Comparison of ENCODE assay signal across 13 cellular contexts in genomic region chr17:75664099-75664549, GRCh38. TPM values are rescaled to one million over a fixed set of nuclear protein-coding genes. Genes with fewer than 3 reads are reported as not detected.
DNase-seq lines count a peak whose midpoint lies in the region; ATAC-seq, FAIRE-seq and TF ChIP-seq lines count a peak whose summit lies in the region.
"Had no signal": no experiment of that assay in that cellular context is flagged by ENCODE, and none has a peak within 500 bp of the region (broad histone marks: within the 10 kb centered on the region; RNA-seq: fewer than 3 reads in every experiment).

No MANE protein-coding gene starts in this region.

- intact Hi-C loops in GM12878 (cut with micrococcal nuclease; ENCODE audit: unreplicated experiment) = no loop called here

- TF ChIP-seq POLR2A in GM12878 (IDR thresholded peaks at IDR 0.05; ENCODE audit: low read depth, low read length) = no peak

- H2AFZ ChIP-seq in GM12878 (ENCODE audit: control insufficient read depth, low read depth, low read length) = no peak overlapping the region

- peak; percentile 76 for FAIRE-seq in GM12878 (lab: Jason Lieb, UNC)

- in situ Hi-C loops in GM12878 (cut with MboI) = no loop called here

- DNase-seq in GM12878 (ENCODE audit: low read depth, low spot score) = peak; percentile 94
- DNase-seq in NCI-H1092 (lab: John Stamatoyannopoulos, UW) = no peak
- DNase-seq in DMS79 (lab: John Stamatoyannopoulos, UW) = no peak
- DNase-seq in NCI-H1930 (lab: John Stamatoyannopoulos, UW) = no peak
- no peak for DNase-seq in HuH-7.5 (ENCODE audit: low spot score)
- DNase-seq: activated CD4-positive, alpha-beta T cell treated with anti-CD3 and anti-CD28 coated beads, Interleukin-2, amount 50 U/mL, for 48 hours; amygdala had no signal

- no peaks in the 10 kb centered on the region for H3K9me3 ChIP-seq in GM12878 (replicated peaks; ENCODE audit: control insufficient read depth, insufficient read depth, low read length)

- 0 out of 4 replicates have a peak, but pooled peaks have one; percentile 11 to 32 for TF ChIP-seq EP300 in GM12878 (IDR thresholded peaks at IDR 0.05; ENCODE audit: borderline replicate concordance in 1 of 2, control insufficient read depth in 1 of 2, low read depth in 2 of 2, low read length in 2 of 2)

- WGBS in GM12878 (ENCODE audit: insufficient coverage, insufficient replicate concordance, low lambda C conversion rate, missing lambda C conversion rate) = 4% methylated on average over 3 of the region's 3 CpGs

- BruUV-seq in GM12878 (replicated peaks; lab: Mats Ljungman, UMichigan) = no TSS peak

- peaks cover 3 to 16% of the 10 kb centered on the region in 2 experiments for H3K36me3 ChIP-seq in GM12878 (ENCODE audit: control insufficient read depth in 2 of 2, insufficient read depth in 2 of 2, low read length in 1 of 2)

- H3K27ac ChIP-seq in GM12878 (ENCODE audit: control insufficient read depth, insufficient read depth) = peak overlapping the region; percentile 78
- H3K27ac ChIP-seq: epithelial cell of prostate, RWPE1 had no signal

- POLR2A ChIA-PET in GM12878 (lab: Charles Lee) = interaction anchor here (0.7 to 1.0 kb wide), 6 partner anchors 10 to 333 kb away, joined by 3 to 9 read pairs (median 4); partner anchors contain the start of gene UNC13D

- RAD21 ChIA-PET in GM12878 (lab: Charles Lee; ENCODE audit: unreplicated experiment) = interaction anchor here (1.0 to 1.2 kb wide), 3 partner anchors 19 to 32 kb away, joined by 3 to 6 read pairs (median 4); partner anchors contain the start of gene SMIM5

- peak overlapping the region; percentile 73 for H3K4me2 ChIP-seq in GM12878 (ENCODE audit: control insufficient read depth, insufficient read depth)

- SMC1A ChIA-PET in GM12878 (lab: Charles Lee; ENCODE audit: uncharacterized antibody, unreplicated experiment) = interaction anchor here (0.6 to 1.0 kb wide), 2 partner anchors 10 to 17 kb away, joined by 3 to 4 read pairs; no protein-coding TSS in a partner anchor

- H3K27me3 ChIP-seq in GM12878 (replicated peaks in 1 of 2; ENCODE audit: control insufficient read depth in 2 of 2, insufficient read depth in 2 of 2, low read length in 1 of 2) = no peaks in the 10 kb centered on the region

- no peak overlapping the region for H3K9ac ChIP-seq in GM12878 (ENCODE audit: control insufficient read depth, insufficient read depth, low read length)

- H4K20me1 ChIP-seq in GM12878 (ENCODE audit: control insufficient read depth, insufficient read depth) = no peaks in the 10 kb centered on the region

- CTCF ChIA-PET in GM12878 (lab: Yijun Ruan, JAX) = interaction anchor here (1.0 to 6.0 kb wide), 7 partner anchors 11 to 90 kb away, joined by 3 to 30 read pairs (median 3); partner anchors contain the start of gene SMIM5

- H3K79me2 ChIP-seq in GM12878 (ENCODE audit: control insufficient read depth, insufficient read depth, low read length) = peaks cover 34% of the 10 kb centered on the region

- peak; percentile 75 for ATAC-seq in GM18517 (IDR thresholded peaks at IDR 0.05; ENCODE audit: unreplicated experiment)
- ATAC-seq in GM21526 (IDR thresholded peaks at IDR 0.05; ENCODE audit: low FRiP score, unreplicated experiment) = peak; percentile 65
- ATAC-seq in HG03108 (IDR thresholded peaks at IDR 0.05; ENCODE audit: unreplicated experiment) = peak; percentile 64
- peak; percentile 89 for ATAC-seq in GM12878

- TF ChIP-seq RAD21 in GM12878 (IDR thresholded peaks at IDR 0.05; ENCODE audit: insufficient read depth, low read depth, low read length) = no peak

- TF ChIP-seq CTCF in GM12878 (IDR thresholded peaks at IDR 0.05 in 2 of 3, conservative IDR thresholded peaks at IDR 0.05 in 1 of 3; ENCODE audit: control insufficient read depth in 2 of 3, extremely low read depth in 1 of 3, insufficient read depth in 1 of 3, low read depth in 3 of 3, low read length in 3 of 3) = no peak

- H3K4me3 ChIP-seq in GM12878 = 0 out of 2 replicates have a peak overlapping the region, but pooled peaks have one; percentile 0

- peaks cover 23% of the 10 kb centered on the region for H3K4me1 ChIP-seq in GM12878 (ENCODE audit: control insufficient read depth, insufficient read depth, low read length)

TF ChIP-seq in GM12878, 131 proteins besides CTCF, POLR2A, EP300 and RAD21 (continues in another document):
- TF ChIP-seq CREB1 (IDR thresholded peaks at IDR 0.05; ENCODE audit: low read depth) = peak; percentile 29; the same call in 1 of the 2 replicates
- 0 out of 2 replicates have a peak, but pooled peaks have one; percentile 38 for TF ChIP-seq FOXK2 (IDR thresholded peaks at IDR 0.05)

RNA-seq across cellular contexts. Expression of gene RECQL5, which starts 2.8 kb away (rescaled TPM):
- total RNA-seq in GM12878 (2013; cell fraction: nucleolus; rRNA removed) = 112 and 142 TPM in 2 replicates
- total RNA-seq in GM12878 (2014; rRNA removed) = 22.3 and 26.8 TPM in 2 replicates
- total RNA-seq in GM12878 (2014; rRNA removed; fragmentation: Illumina TruSeq; extraction: Trizol) = 13.9 and 15.3 TPM in 2 replicates
- total RNA-seq in GM12878 (2021) = 30.0 and 32.1 TPM in 2 replicates
- 13.1 TPM for polyA plus RNA-seq in GM12878 (2011; ENCODE audit: low read depth)
- 10.5 and 15.2 TPM in 2 replicates for polyA plus RNA-seq in GM12878 (2011; rRNA removed)
- 15.7 and 17.6 TPM in 2 replicates for polyA plus RNA-seq in GM12878 (2011; cell fraction: cytosol; rRNA removed)
- 194 and 196 TPM in 2 replicates for polyA plus RNA-seq in GM12878 (2011; cell fraction: nucleus; rRNA removed)
- polyA plus RNA-seq in GM12878 (2012) = 28.1 and 34.0 TPM in 2 replicates
- 11.2 and 18.0 TPM in 2 replicates for polyA plus RNA-seq in GM12878 (2014; fragmentation: Illumina TruSeq; extraction: Trizol)
- polyA plus RNA-seq in GM12878 (2014; fragmentation: Nextera tagmentation; extraction: Ambion mirVana) = 1 to 10 TPM; 3.6 to 6.4 TPM
- polyA plus RNA-seq in GM12878 (2014; rRNA removed) = 26.6 and 30.6 TPM in 2 replicates
- polyA plus RNA-seq in GM12878 (2016; fragmentation: Nextera tagmentation; extraction: Ambion mirVana) = 10 to 100 TPM; 26.9 to 27.3 TPM
- polyA minus RNA-seq in GM12878 (2011; rRNA and poly(A)+ RNA removed) = 18.1 and 28.2 TPM in 2 replicates
- 8.1 and 13.6 TPM in 2 replicates for polyA minus RNA-seq in GM12878 (2011; cell fraction: cytosol; rRNA and poly(A)+ RNA removed)
- polyA minus RNA-seq in GM12878 (2011; cell fraction: nucleus; rRNA and poly(A)+ RNA removed) = 29.1 and 47.5 TPM in 2 replicates

RNA-seq across cellular contexts. Expression of gene SAP30BP, which starts 3.0 kb away (rescaled TPM):
- 99.0 and 115 TPM in 2 replicates for total RNA-seq in GM12878 (2013; cell fraction: nucleolus; rRNA removed)
- total RNA-seq in GM12878 (2014; rRNA removed) (57.9 and 61.9 TPM in 2 replicates), GM12878 (2014; rRNA removed; fragmentation: Illumina TruSeq; extraction: Trizol) (67.7 and 71.2 TPM in 2 replicates), GM12878 (2021) (76.8 and 89.3 TPM in 2 replicates)
- 40.6 TPM for polyA plus RNA-seq in GM12878 (2011; ENCODE audit: low read depth)
- polyA plus RNA-seq in GM12878 (2011; rRNA removed) (73.7 and 77.4 TPM in 2 replicates), GM12878 (2014; fragmentation: Illumina TruSeq; extraction: Trizol) (97.8 and 100 TPM in 2 replicates), GM12878 (2014; fragmentation: Nextera tagmentation; extraction: Ambion mirVana) (100 to 1,000 TPM; 149 to 166 TPM), GM12878 (2014; rRNA removed) (87.7 and 91.2 TPM in 2 replicates), GM12878 (2016; fragmentation: Nextera tagmentation; extraction: Ambion mirVana) (100 to 1,000 TPM; 107 to 116 TPM)
- polyA plus RNA-seq in GM12878 (2011; cell fraction: cytosol; rRNA removed) = 90.9 and 110 TPM in 2 replicates
- polyA plus RNA-seq in GM12878 (2011; cell fraction: nucleus; rRNA removed) = 309 and 339 TPM in 2 replicates
- polyA plus RNA-seq in GM12878 (2012) = 64.2 and 66.5 TPM in 2 replicates
- 50.5 and 57.8 TPM in 2 replicates for polyA minus RNA-seq in GM12878 (2011; rRNA and poly(A)+ RNA removed)
- 19.1 and 32.4 TPM in 2 replicates for polyA minus RNA-seq in GM12878 (2011; cell fraction: cytosol; rRNA and poly(A)+ RNA removed)
- polyA minus RNA-seq in GM12878 (2011; cell fraction: nucleus; rRNA and poly(A)+ RNA removed) = 33.9 and 65.3 TPM in 2 replicates

RNA-seq across cellular contexts. Expression of gene SMIM5, which starts 30.9 kb away (rescaled TPM):
- total RNA-seq in GM12878 (2013; cell fraction: nucleolus; rRNA removed) = 0.38 and 0.61 TPM in 2 replicates
- total RNA-seq in GM12878 (2014; rRNA removed) (not detected in 2 replicates), GM12878 (2014; rRNA removed; fragmentation: Illumina TruSeq; extraction: Trizol) (not detected in 2 replicates), GM12878 (2021) (not detected in 2 replicates)
- 0.07 TPM for polyA plus RNA-seq in GM12878 (2011; ENCODE audit: low read depth)
- polyA plus RNA-seq in GM12878 (2011; rRNA removed) (not detected in 2 replicates), GM12878 (2014; fragmentation: Illumina TruSeq; extraction: Trizol) (not detected in 2 replicates), GM12878 (2014; fragmentation: Nextera tagmentation; extraction: Ambion mirVana) (not detected), GM12878 (2014; rRNA removed) (0.04 TPM in 1 of 2 replicates, not detected in the other), GM12878 (2016; fragmentation: Nextera tagmentation; extraction: Ambion mirVana) (under 1 TPM; 0.08 to 0.11 TPM)
- not detected in 2 replicates for polyA plus RNA-seq in GM12878 (2011; cell fraction: cytosol; rRNA removed)
- 0.20 TPM in 1 of 2 replicates, not detected in the other for polyA plus RNA-seq in GM12878 (2011; cell fraction: nucleus; rRNA removed)
- polyA plus RNA-seq in GM12878 (2012) = 0.20 and 0.39 TPM in 2 replicates
- not detected in 2 replicates for polyA minus RNA-seq in GM12878 (2011; rRNA and poly(A)+ RNA removed)
- polyA minus RNA-seq in GM12878 (2011; cell fraction: cytosol; rRNA and poly(A)+ RNA removed) = not detected in 2 replicates
- polyA minus RNA-seq in GM12878 (2011; cell fraction: nucleus; rRNA and poly(A)+ RNA removed) = not detected in 2 replicates
- total RNA-seq: M059J had no signal

RNA-seq across cellular contexts. Expression of gene ITGB4, which starts 57.1 kb away (rescaled TPM):
- 0.46 and 0.61 TPM in 2 replicates for total RNA-seq in GM12878 (2013; cell fraction: nucleolus; rRNA removed)
- total RNA-seq in GM12878 (2014; rRNA removed) (0.05 and 0.06 TPM in 2 replicates), GM12878 (2014; rRNA removed; fragmentation: Illumina TruSeq; extraction: Trizol) (0.18 and 0.28 TPM in 2 replicates), GM12878 (2021) (1.6 and 1.9 TPM in 2 replicates)
- polyA plus RNA-seq in GM12878 (2011; ENCODE audit: low read depth) = 0.33 TPM
- polyA plus RNA-seq in GM12878 (2011; rRNA removed) (0.20 and 0.39 TPM in 2 replicates), GM12878 (2014; fragmentation: Illumina TruSeq; extraction: Trizol) (0.10 TPM in 1 of 2 replicates, not detected in the other), GM12878 (2014; fragmentation: Nextera tagmentation; extraction: Ambion mirVana) (not detected), GM12878 (2014; rRNA removed) (0.35 and 0.44 TPM in 2 replicates), GM12878 (2016; fragmentation: Nextera tagmentation; extraction: Ambion mirVana) (under 1 TPM; 0.20 to 0.45 TPM)
- polyA plus RNA-seq in GM12878 (2011; cell fraction: cytosol; rRNA removed) = 0.24 and 0.27 TPM in 2 replicates
- polyA plus RNA-seq in GM12878 (2011; cell fraction: nucleus; rRNA removed) = 0.64 and 1.1 TPM in 2 replicates
- 1.3 TPM in 2 replicates for polyA plus RNA-seq in GM12878 (2012)
- polyA minus RNA-seq in GM12878 (2011; rRNA and poly(A)+ RNA removed) = 0.51 and 2.0 TPM in 2 replicates
- polyA minus RNA-seq in GM12878 (2011; cell fraction: cytosol; rRNA and poly(A)+ RNA removed) = 1.9 and 2.4 TPM in 2 replicates
- 1.8 and 2.7 TPM in 2 replicates for polyA minus RNA-seq in GM12878 (2011; cell fraction: nucleus; rRNA and poly(A)+ RNA removed)
